In the genomic region with DNA sequence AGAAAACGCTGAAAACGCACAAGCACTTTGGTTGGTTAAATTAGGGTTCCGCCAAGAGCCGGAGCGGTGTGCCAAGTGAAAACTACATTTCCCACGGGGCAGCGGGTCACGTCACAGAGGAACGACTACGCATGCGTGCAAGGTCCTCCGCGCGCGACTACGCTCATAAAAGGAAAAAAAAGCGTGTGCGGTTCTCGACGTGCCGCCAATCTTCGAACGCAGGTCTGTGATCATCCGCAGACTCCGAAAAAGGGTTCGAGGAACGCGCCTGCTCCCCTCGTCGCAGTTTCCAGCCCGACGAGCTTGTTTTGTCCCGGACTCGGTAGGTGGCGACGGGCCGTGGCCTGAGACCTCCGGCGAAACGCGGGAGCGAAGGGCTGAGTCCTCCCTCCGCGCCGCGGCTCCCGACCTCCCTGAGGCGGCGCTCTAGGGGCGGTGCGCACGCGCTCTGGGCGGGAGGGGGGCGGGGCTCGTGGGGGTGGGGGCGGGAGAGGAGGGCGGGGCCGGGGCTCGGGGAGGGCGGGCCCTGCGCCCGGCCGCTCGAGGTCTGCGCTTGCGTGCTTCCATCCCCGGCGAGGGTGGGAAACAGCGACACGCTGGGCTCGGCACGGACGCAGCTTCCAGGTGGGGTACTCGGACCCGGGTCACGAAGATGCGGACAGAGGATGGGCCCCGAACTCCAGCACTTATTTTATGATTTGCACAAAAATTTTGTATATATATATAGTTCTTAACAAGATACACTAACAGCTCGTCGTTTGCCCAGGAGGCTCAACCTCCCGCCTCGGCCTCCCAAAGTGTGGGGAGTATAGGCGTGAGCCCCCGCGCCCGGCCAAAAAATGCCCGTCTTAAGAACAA, we compare ENCODE assay signal across 8 cellular contexts. TPM values are rescaled to one million over a fixed set of nuclear protein-coding genes. Genes with fewer than 3 reads are reported as not detected.
DNase-seq lines count a peak whose midpoint lies in the region; ATAC-seq, FAIRE-seq and TF ChIP-seq lines count a peak whose summit lies in the region.

SGF29 (plus strand) TSS at position 145 of the 858 bp plus-strand sequence. CDS start 27,150 bp downstream, outside the sequence.

- ATAC-seq in GM19328 (IDR thresholded peaks at IDR 0.05; ENCODE audit: unreplicated experiment) (peak; percentile 77), HG03521 (IDR thresholded peaks at IDR 0.05; ENCODE audit: unreplicated experiment) (peak; percentile 89), HepG2 (peak; percentile 90)

- H3K27ac ChIP-seq in HepG2 (ENCODE audit: extremely low read length, insufficient read depth, low read length) = peak within 1 kb of the TSS; percentile 99

- CTCF ChIA-PET in HepG2 (lab: Yijun Ruan, JAX; ENCODE audit: low intra/inter-chr PET ratio, low total read pairs) = no interaction called here

- H3K36me3 Mint-ChIP-seq in CD14-positive monocyte = peaks cover 15 to 22% of the 10 kb centered on the region in 2 donors
- H3K36me3 Mint-ChIP-seq in dendritic cell treated with granulocyte-macrophage colony-stimulating factor and Interleukin-4, amounts not matched to agents 40 ng/mL and 50 ng/mL, for 4 days (ENCODE audit: low read depth) = peaks cover 19% of the 10 kb centered on the region

- TF ChIP-seq CTCF in CD14-positive monocyte (IDR thresholded peaks at IDR 0.05) (peak; percentile 12), HepG2 (CRISPR knock-in tag; IDR thresholded peaks at IDR 0.05) (peak; percentile 86)

- TSS peak; percentile 100 for BruUV-seq in HepG2 (replicated peaks; lab: Mats Ljungman, UMichigan)

- peaks cover 7% of the 10 kb centered on the region for H3K79me2 ChIP-seq in HepG2 (ENCODE audit: insufficient read depth, low read length)

- no peaks in the 10 kb centered on the region for H3K9me3 ChIP-seq in HepG2 (ENCODE audit: low read length)

- H3K4me1 ChIP-seq in HepG2 (ENCODE audit: insufficient read depth, low read length) = peaks cover 40% of the 10 kb centered on the region

- in situ Hi-C loops in HepG2 (cut with HindIII; ENCODE audit: extremely low pct_ligation_motif_present, low pct_unique_long_range_greater_than_20kb) = no loop called here

- H3K36me3 ChIP-seq in HepG2 (replicated peaks in 1 of 2; ENCODE audit: control insufficient read depth in 1 of 2, insufficient read depth in 2 of 2, low read length in 2 of 2) = peaks cover 0 to 11% of the 10 kb centered on the region in 2 experiments; a peak in 4 of 5 replicates

- peak within 1 kb of the TSS; percentile 98 for H2AFZ ChIP-seq in HepG2 (ENCODE audit: low read length)

- no peaks in the 10 kb centered on the region for H3K27me3 ChIP-seq in HepG2 (ENCODE audit: control insufficient read depth in 1 of 2, insufficient read depth in 2 of 2, low read length in 2 of 2)

- peaks cover 28% of the 10 kb centered on the region for H3K4me1 Mint-ChIP-seq in CD14-positive monocyte
- peaks cover 37% of the 10 kb centered on the region for H3K4me1 Mint-ChIP-seq in dendritic cell treated with granulocyte-macrophage colony-stimulating factor and Interleukin-4, amounts not matched to agents 40 ng/mL and 50 ng/mL, for 4 days (ENCODE audit: low read depth)

- peaks cover 0 to 2% (median 0%) of the 10 kb centered on the region in 7 donors for H3K9me3 Mint-ChIP-seq in CD14-positive monocyte
- no peaks in the 10 kb centered on the region for H3K9me3 Mint-ChIP-seq in dendritic cell treated with granulocyte-macrophage colony-stimulating factor and Interleukin-4, amounts not matched to agents 40 ng/mL and 50 ng/mL, for 4 days

- TF ChIP-seq EP300 in HepG2 (IDR thresholded peaks at IDR 0.05; ENCODE audit: low read depth in 2 of 2, low read length in 2 of 2) = peak in 1 of 2 experiments; percentile 23; a peak in 1 of 4 replicates
- TF ChIP-seq EP300 in HepG2 (CRISPR knock-in tag; IDR thresholded peaks at IDR 0.05; ENCODE audit: borderline replicate concordance) = no peak

- peak; percentile 81 for TF ChIP-seq RAD21 in HepG2 (CRISPR knock-in tag; IDR thresholded peaks at IDR 0.05)

- peak; percentile 97 to 98 for TF ChIP-seq POLR2A in HepG2 (IDR thresholded peaks at IDR 0.05; ENCODE audit: insufficient read depth in 1 of 2, low read depth in 2 of 2, low read length in 2 of 2)

- H3K27ac Mint-ChIP-seq in CD14-positive monocyte = peak within 1 kb of the TSS; percentile 95 to 99 (median 98)
- H3K27ac Mint-ChIP-seq in dendritic cell treated with granulocyte-macrophage colony-stimulating factor and Interleukin-4, amounts not matched to agents 40 ng/mL and 50 ng/mL, for 4 days = peak within 1 kb of the TSS; percentile 95

- peak; percentile 49 for FAIRE-seq in HepG2 (lab: Jason Lieb, UNC)

- H3K4me2 ChIP-seq in HepG2 (ENCODE audit: low read depth, low read length) = peak within 1 kb of the TSS; percentile 100

- peak within 1 kb of the TSS; percentile 87 to 90 for H3K4me3 Mint-ChIP-seq in CD14-positive monocyte
- H3K4me3 Mint-ChIP-seq in dendritic cell treated with granulocyte-macrophage colony-stimulating factor and Interleukin-4, amounts not matched to agents 40 ng/mL and 50 ng/mL, for 4 days = peak within 1 kb of the TSS; percentile 88

- peak within 1 kb of the TSS; percentile 70 to 94 (median 83) for H3K4me3 ChIP-seq in HepG2 (replicated peaks in 1 of 3; ENCODE audit: insufficient read depth in 1 of 3, low read depth in 2 of 3, low read length in 3 of 3)

- POLR2A ChIA-PET in HepG2 (lab: Yijun Ruan, JAX) = interaction anchor here (1.0 to 3.6 kb wide), 6 partner anchors 14 to 64 kb away, joined by 3 to 22 read pairs (median 8); partner anchors contain the start of genes NUPR1, SULT1A1 and SULT1A2

- H4K20me1 ChIP-seq in HepG2 (ENCODE audit: insufficient read depth, low read length) = no peaks in the 10 kb centered on the region

- H3K27me3 Mint-ChIP-seq in CD14-positive monocyte (ENCODE audit: low read depth in 3 of 3) = peaks cover 0 to 1% (median 1%) of the 10 kb centered on the region in 3 donors
- H3K27me3 Mint-ChIP-seq in dendritic cell treated with granulocyte-macrophage colony-stimulating factor and Interleukin-4, amounts not matched to agents 40 ng/mL and 50 ng/mL, for 4 days = no peaks in the 10 kb centered on the region

- intact Hi-C loops in CD14-positive monocyte (cut with micrococcal nuclease) (loop anchor here (5.0 to 10.0 kb wide), 3 partner anchors 62 to 371 kb away; partner anchors contain the start of genes APOBR (in 1 of the 2), CLN3 (in 1 of the 2), RABEP2 (in 1 of the 2) and TUFM (in 1 of the 2)), HepG2 (cut with micrococcal nuclease; ENCODE audit: unreplicated experiment) (no loop called here)
- intact Hi-C loops in dendritic cell treated with granulocyte-macrophage colony-stimulating factor and Interleukin-4, amounts not matched to agents 40 ng/mL and 50 ng/mL, for 4 days (cut with micrococcal nuclease) = loop anchor here (5.0 kb wide), 1 partner anchor 62 kb away; the partner anchor contains the start of genes APOBR and CLN3

- 4% methylated on average over 48 of the region's 88 CpGs for WGBS in HepG2 (ENCODE audit: low lambda C conversion rate)

- DNase-seq in CD14-positive monocyte (ENCODE audit: low spot score) = peak; percentile 90
- DNase-seq in NCI-H748 treated with DMSO at 0.1 percent for 48 hours (lab: John Stamatoyannopoulos, UW) = peak; percentile 41
- peak; percentile 86 to 94 for DNase-seq in activated CD4-positive, alpha-beta T cell treated with anti-CD3 and anti-CD28 coated beads, Interleukin-2, amount 50 U/mL, for 24 hours (ENCODE audit: low read depth in 1 of 2, low spot score in 1 of 2)
- DNase-seq in HepG2 (ENCODE audit: low spot score) = peak; percentile 82
- DNase-seq in stimulated activated CD4-positive, alpha-beta T cell treated with anti-CD3 and anti-CD28 coated beads, Interleukin-4, amount 100 ng/mL, for 1 hour = peak; percentile 90

- H3K9ac ChIP-seq in HepG2 (ENCODE audit: insufficient read depth, low read depth, low read length) = peak within 1 kb of the TSS; percentile 99

TF ChIP-seq in HepG2, 621 proteins besides CTCF, POLR2A, EP300 and RAD21 (continues in another document):
- peak; percentile 97 for TF ChIP-seq ZNF790 (CRISPR knock-in tag; IDR thresholded peaks at IDR 0.05; ENCODE audit: borderline replicate concordance)
- TF ChIP-seq REPIN1 (CRISPR knock-in tag; IDR thresholded peaks at IDR 0.05; ENCODE audit: borderline replicate concordance, low read depth) = peak; percentile 97
- TF ChIP-seq ARNTL (CRISPR knock-in tag; IDR thresholded peaks at IDR 0.05) = peak; percentile 77
- TF ChIP-seq CC2D1A (CRISPR knock-in tag; IDR thresholded peaks at IDR 0.05) = 0 out of 2 replicates have a peak, but pooled peaks have one; percentile 69
- TF ChIP-seq MZF1 (CRISPR knock-in tag; IDR thresholded peaks at IDR 0.05; ENCODE audit: borderline replicate concordance) = peak; percentile 55; the same call in 1 of the 2 replicates
- no peak for TF ChIP-seq MTF1 (CRISPR knock-in tag; IDR thresholded peaks at IDR 0.05)
- peak; percentile 98 for TF ChIP-seq PHF8 (CRISPR knock-in tag; IDR thresholded peaks at IDR 0.05)

RNA-seq across cellular contexts. Expression of gene SGF29, which starts in this region (rescaled TPM):
- 10 to 100 TPM; 18.8 to 24.3 TPM for polyA plus RNA-seq in CD14-positive monocyte
- total RNA-seq in HepG2 (2016; rRNA removed; fragmentation: Illumina TruSeq; extraction: Trizol) = 21.2 and 29.4 TPM in 2 replicates
- 26.2 and 36.6 TPM in 2 replicates for total RNA-seq in HepG2 (2016; cell fraction: cytosol; rRNA removed; fragmentation: Illumina TruSeq; extraction: Trizol; ENCODE audit: low read depth)
- total RNA-seq in HepG2 (2016; cell fraction: insoluble cytoplasmic fraction; rRNA removed; fragmentation: Illumina TruSeq; extraction: Trizol) = 15.6 and 27.3 TPM in 2 replicates
- total RNA-seq in HepG2 (2016; cell fraction: membrane; rRNA removed; fragmentation: Illumina TruSeq; extraction: Trizol) = 15.4 and 17.8 TPM in 2 replicates
- total RNA-seq in HepG2 (2016; cell fraction: nucleus; rRNA removed; fragmentation: Illumina TruSeq; extraction: Trizol) = 19.6 and 24.7 TPM in 2 replicates
- polyA plus RNA-seq in HepG2 (2011; rRNA removed) = 5.0 and 5.4 TPM in 2 replicates
- 2.3 and 3.5 TPM in 2 replicates for polyA plus RNA-seq in HepG2 (2011; cell fraction: cytosol; rRNA removed)
- 15.5 and 19.7 TPM in 2 replicates for polyA plus RNA-seq in HepG2 (2011; cell fraction: nucleus; rRNA removed)
- polyA plus RNA-seq in HepG2 (2012) = 20.2 and 32.1 TPM in 2 replicates
- 8.6 and 9.4 TPM in 2 replicates for polyA plus RNA-seq in HepG2 (2016; cell fraction: cytosol; fragmentation: Illumina TruSeq; extraction: Trizol; ENCODE audit: low read depth)
- polyA plus RNA-seq in HepG2 (2016; cell fraction: insoluble cytoplasmic fraction; fragmentation: Illumina TruSeq; extraction: Trizol; ENCODE audit: low read depth) = 14.8 and 18.5 TPM in 2 replicates
- 8.0 and 9.0 TPM in 2 replicates for polyA plus RNA-seq in HepG2 (2016; cell fraction: membrane; fragmentation: Illumina TruSeq; extraction: Trizol; ENCODE audit: low read depth)
- 36.0 and 46.1 TPM in 2 replicates for polyA plus RNA-seq in HepG2 (2016; cell fraction: nucleus; fragmentation: Illumina TruSeq; extraction: Trizol; ENCODE audit: insufficient read depth, low read depth)
- polyA minus RNA-seq in HepG2 (2011; rRNA and poly(A)+ RNA removed; ENCODE audit: low replicate concordance) = 10.9 and 13.8 TPM in 2 replicates
- 5.9 and 8.4 TPM in 2 replicates for polyA minus RNA-seq in HepG2 (2011; cell fraction: cytosol; rRNA and poly(A)+ RNA removed)
- polyA minus RNA-seq in HepG2 (2011; cell fraction: nucleus; rRNA and poly(A)+ RNA removed) = 9.9 and 14.9 TPM in 2 replicates

Comparison
In these comparisons a context has a peak if more than half of its experiments do, and no peak if none do; other contexts are left out.
1. Peak in every context shown above with its lines: DNase-seq, ATAC-seq, H3K4me3 ChIP-seq and H3K27ac ChIP-seq.